ENCODE assay signal across 1 cellular context in genomic region chr7:64990936-64991335, GRCh38.
TF ChIP-seq lines count a peak whose summit lies in the region.

TSS of gene ZNF117 (minus strand) at chr7:64991036.

TF ChIP-seq in HCT116, 20 proteins besides CTCF, POLR2A, EP300 and RAD21:
- no peak for TF ChIP-seq REST (IDR thresholded peaks at IDR 0.05; ENCODE audit: low read depth)
- TF ChIP-seq ZBTB33 (IDR thresholded peaks at IDR 0.05; ENCODE audit: extremely low read depth, insufficient replicate concordance, low read length): no peak
TF ChIP-seq in HCT116: peak in this region for 0.
